ENCODE assay signal across 8 cellular contexts in genomic region chr21:46122241-46122671, GRCh38. TPM values are rescaled to one million over a fixed set of nuclear protein-coding genes. Genes with fewer than 3 reads are reported as not detected.
DNase-seq lines count a peak whose midpoint lies in the region; ATAC-seq and TF ChIP-seq lines count a peak whose summit lies in the region.
"Had no signal": no experiment of that assay in that cellular context is flagged by ENCODE, and none has a peak within 500 bp of the region (broad histone marks: within the 10 kb centered on the region; RNA-seq: fewer than 3 reads in every experiment).

No MANE protein-coding gene starts in this region.

- H3K27ac ChIP-seq in PC-3 (ENCODE audit: low read length): peak overlapping the region; percentile 64

- H3K4me2 ChIP-seq in PC-3 (ENCODE audit: low read length): no peak overlapping the region

- H3K4me3 ChIP-seq in PC-3 (ENCODE audit: low read length): no peak overlapping the region

- no peaks in the 10 kb centered on the region for H3K9me2 ChIP-seq in PC-3 (replicated peaks; ENCODE audit: low read length)

- H3K9me3 ChIP-seq in PC-3 (ENCODE audit: low read length): no peaks in the 10 kb centered on the region

- CTCF ChIA-PET in PC-3 (lab: Charles Lee): interaction anchor here (1.1 kb wide), 1 partner anchor 152 kb away, joined by 3 read pairs; no protein-coding TSS in a partner anchor

- POLR2A ChIA-PET in PC-3 (lab: Charles Lee; ENCODE audit: unreplicated experiment): interaction anchor here (0.6 kb wide), 1 partner anchor 558 kb away, joined by 4 read pairs; no protein-coding TSS in a partner anchor

- intact Hi-C loops in PC-3 (cut with micrococcal nuclease): no loop called here
- intact Hi-C loops in posterior vena cava (cut with DNase I): no loop called here

- H3K36me3 ChIP-seq in PC-3 (ENCODE audit: low read depth, low read length): peaks cover 60% of the 10 kb centered on the region

- no peak overlapping the region for H2AFZ ChIP-seq in PC-3 (ENCODE audit: low read length)

- DNase-seq in GM03348 (ENCODE audit: low spot score): peak; percentile 88
- peak; percentile 77 for DNase-seq in PC-3
- DNase-seq in fibroblast of gingiva (ENCODE audit: low read depth): peak; percentile 36
- peak; percentile 74 for DNase-seq in posterior vena cava (ENCODE audit: low spot score)
- DNase-seq in NCI-H1092 (lab: John Stamatoyannopoulos, UW): no peak
- DNase-seq: MV-4-11 had no signal

- H3F3A ChIP-seq in PC-3 (ENCODE audit: low read length, unreplicated experiment): no peaks in the 10 kb centered on the region

- peak overlapping the region; percentile 28; the same call in 1 of the 2 replicates for H3K9ac ChIP-seq in PC-3 (ENCODE audit: low read length)

- no peak for TF ChIP-seq CTCF in PC-3 (conservative IDR thresholded peaks at IDR 0.05; ENCODE audit: low read depth, low read length)

- H3K4me1 ChIP-seq in PC-3 (ENCODE audit: insufficient read depth, low read length): peaks cover 19% of the 10 kb centered on the region

- no TSS peak for BruUV-seq in PC-3 (replicated peaks; lab: Mats Ljungman, UMichigan)

- ATAC-seq in PC-3: peak; percentile 87
- no peak for ATAC-seq in SK-N-SH treated with all-trans-retinoic acid at 6 μM for 48 hours
- no peak for ATAC-seq in HG03469 (IDR thresholded peaks at IDR 0.05; ENCODE audit: unreplicated experiment)

- no peaks in the 10 kb centered on the region for H4K20me1 ChIP-seq in PC-3 (ENCODE audit: low read length)

- no peaks in the 10 kb centered on the region for H3K27me3 ChIP-seq in PC-3 (ENCODE audit: low read length)

- no peaks in the 10 kb centered on the region for H3K79me2 ChIP-seq in PC-3 (ENCODE audit: low read length)

TF ChIP-seq in SK-N-SH treated with all-trans-retinoic acid at 6 μM for 48 hours, 23 proteins besides CTCF, POLR2A, EP300 and RAD21:
- TF ChIP-seq SNAI2 (CRISPR knock-in tag; IDR thresholded peaks at IDR 0.05): no peak
- TF ChIP-seq CREB5 (CRISPR knock-in tag; IDR thresholded peaks at IDR 0.05; ENCODE audit: low read depth): no peak
- no peak for TF ChIP-seq POU6F1 (CRISPR knock-in tag; IDR thresholded peaks at IDR 0.05; ENCODE audit: borderline replicate concordance, low read depth)
- no peak for TF ChIP-seq ZFP30 (CRISPR knock-in tag; IDR thresholded peaks at IDR 0.05)
- no peak for TF ChIP-seq PPARA (CRISPR knock-in tag; IDR thresholded peaks at IDR 0.05; ENCODE audit: borderline replicate concordance)
- TF ChIP-seq TSHZ2 (CRISPR knock-in tag; IDR thresholded peaks at IDR 0.05): no peak
- no peak for TF ChIP-seq ESRRG (CRISPR knock-in tag; IDR thresholded peaks at IDR 0.05)
TF ChIP-seq in SK-N-SH treated with all-trans-retinoic acid at 6 μM for 48 hours: peak in this region for 0.

RNA-seq across cellular contexts. Expression of gene COL6A2, which starts 24.3 kb away (rescaled TPM):
- total RNA-seq in PC-3 (2014; rRNA removed) (521 and 654 TPM in 2 replicates), posterior vena cava (1,000 to 10,000 TPM; 1,504 to 1,642 TPM)

RNA-seq across cellular contexts. Expression of gene FTCD, which starts 33.1 kb away (rescaled TPM):
- total RNA-seq in PC-3 (2014; rRNA removed): 0.40 and 0.58 TPM in 2 replicates
- 1 to 10 TPM in 1 of 2 donors, under 1 TPM in 1; 0.29 to 1.2 TPM for total RNA-seq in posterior vena cava
